In the genomic region with DNA sequence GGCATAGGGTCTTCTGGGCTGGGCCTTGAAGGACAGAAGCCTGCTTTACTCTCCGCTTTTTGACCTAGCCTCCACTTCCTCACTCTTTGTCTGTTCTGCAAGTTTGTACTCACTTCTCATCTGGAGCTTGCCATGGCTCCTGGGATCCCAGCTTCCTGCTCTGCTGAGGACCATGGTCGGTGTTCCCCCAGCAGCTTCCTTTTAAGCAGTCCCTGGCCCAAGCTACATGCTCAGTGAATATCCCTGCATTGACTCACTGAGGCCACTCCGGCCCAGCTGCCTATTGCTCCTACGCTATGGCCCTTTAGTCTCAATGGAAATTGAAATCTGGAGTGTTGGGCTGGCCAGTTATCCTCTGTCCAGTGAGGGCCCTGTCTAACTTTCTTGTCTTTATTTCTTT, we compare ENCODE assay signal across 21 cellular contexts.
"Had no signal": no experiment of that assay in that cellular context is flagged by ENCODE, and none has a peak within 500 bp of the region (broad histone marks: within the 10 kb centered on the region; RNA-seq: fewer than 3 reads in every experiment).

No MANE protein-coding gene starts in this region.

- H3K4me1 Mint-ChIP-seq: activated naive CD4-positive, alpha-beta T cell treated with anti-CD3 and anti-CD28 coated beads, Interleukin-2, amount 10 ng/mL, durations not matched to agents 7 days and 5 days; naive B cell had no signal

- H3K9me3 Mint-ChIP-seq: activated naive CD4-positive, alpha-beta T cell treated with anti-CD3 and anti-CD28 coated beads, Interleukin-2, amount 10 ng/mL, durations not matched to agents 7 days and 5 days; activated naive CD8-positive, alpha-beta T cell treated with anti-CD3 and anti-CD28 coated beads, Interleukin-2, amount 10 ng/mL, durations not matched to agents 7 days and 5 days; activated T-helper 1 cell treated with anti-CD3 and anti-CD28 coated beads, Interleukin-12 subunit alpha, Interleukin-12 subunit beta, Interleukin-2, Interleukin-4 antibody, amounts not matched to agents 30 ng/mL and 10 ng/mL and 1 ng/mL, durations not matched to agents 14 hours and 24 hours and 36 hours; naive B cell had no signal

- H3K27ac ChIP-seq: ascending aorta, cardiac muscle cell, epithelial cell of prostate, pancreas, right atrium auricular region, spleen, testis, uterus had no signal

- H3K27ac Mint-ChIP-seq: activated naive CD4-positive, alpha-beta T cell treated with anti-CD3 and anti-CD28 coated beads, Interleukin-2, amount 10 ng/mL, durations not matched to agents 7 days and 5 days; activated naive CD8-positive, alpha-beta T cell treated with anti-CD3 and anti-CD28 coated beads, Interleukin-2, amount 10 ng/mL, durations not matched to agents 7 days and 5 days; activated T-helper 1 cell treated with anti-CD3 and anti-CD28 coated beads, Interleukin-12 subunit alpha, Interleukin-12 subunit beta, Interleukin-2, Interleukin-4 antibody, amounts not matched to agents 30 ng/mL and 10 ng/mL and 1 ng/mL, durations not matched to agents 14 hours and 24 hours and 36 hours; naive B cell; type B pancreatic cell had no signal

- H3K4me1 ChIP-seq: ascending aorta, right atrium auricular region, spleen, uterus had no signal

- H3K9me3 ChIP-seq: ascending aorta, pancreas, right atrium auricular region, spleen, testis, uterus had no signal

- DNase-seq: activated CD4-positive, alpha-beta T cell treated with anti-CD3 and anti-CD28 coated beads for 48 hours; activated CD4-positive, alpha-beta T cell treated with anti-CD3 and anti-CD28 coated beads, Interleukin-2, amount 50 U/mL, for 48 hours; activated CD4-positive, CD25-positive, alpha-beta regulatory T cell; activated CD8-positive, alpha-beta memory T cell treated with anti-CD3 and anti-CD28 coated beads for 24 hours; activated effector memory CD4-positive, alpha-beta T cell treated with anti-CD3 and anti-CD28 coated beads, Interleukin-2, amount 50 U/mL, for 16 hours; activated naive CD4-positive, alpha-beta T cell treated with anti-CD3 and anti-CD28 coated beads, Interleukin-2, amount 10 ng/mL, durations not matched to agents 7 days and 5 days; activated naive CD8-positive, alpha-beta T cell treated with anti-CD3 and anti-CD28 coated beads, Interleukin-2, amount 10 ng/mL, durations not matched to agents 7 days and 5 days; left ventricle myocardium superior; naive B cell; spleen; stimulated activated naive CD4-positive, alpha-beta T cell treated with Interleukin-2 at 50 U/mL for 16 hours; testis had no signal

- ATAC-seq: left ventricle myocardium superior, pancreas had no signal

- H3K4me3 ChIP-seq: ascending aorta, cardiac muscle cell, pancreas, right atrium auricular region, spleen, testis, uterus had no signal

- H3K4me3 Mint-ChIP-seq: activated naive CD4-positive, alpha-beta T cell treated with anti-CD3 and anti-CD28 coated beads, Interleukin-2, amount 10 ng/mL, durations not matched to agents 7 days and 5 days; activated naive CD8-positive, alpha-beta T cell treated with anti-CD3 and anti-CD28 coated beads, Interleukin-2, amount 10 ng/mL, durations not matched to agents 7 days and 5 days; activated T-helper 1 cell treated with anti-CD3 and anti-CD28 coated beads, Interleukin-12 subunit alpha, Interleukin-12 subunit beta, Interleukin-2, Interleukin-4 antibody, amounts not matched to agents 30 ng/mL and 10 ng/mL and 1 ng/mL, durations not matched to agents 14 hours and 24 hours and 36 hours; brain; naive B cell; type B pancreatic cell had no signal

- H3K27me3 Mint-ChIP-seq: activated naive CD4-positive, alpha-beta T cell treated with anti-CD3 and anti-CD28 coated beads, Interleukin-2, amount 10 ng/mL, durations not matched to agents 7 days and 5 days; brain had no signal

- H3K36me3 Mint-ChIP-seq: activated naive CD4-positive, alpha-beta T cell treated with anti-CD3 and anti-CD28 coated beads, Interleukin-2, amount 10 ng/mL, durations not matched to agents 7 days and 5 days; activated naive CD8-positive, alpha-beta T cell treated with anti-CD3 and anti-CD28 coated beads, Interleukin-2, amount 10 ng/mL, durations not matched to agents 7 days and 5 days; brain; naive B cell; type B pancreatic cell had no signal

- H3K27me3 ChIP-seq: ascending aorta, cardiac muscle cell, pancreas, right atrium auricular region, spleen, testis, uterus had no signal

- H3K36me3 ChIP-seq: ascending aorta, cardiac muscle cell, pancreas, right atrium auricular region, spleen, uterus had no signal
